ENCODE assay signal across 26 cellular contexts in the genomic region with DNA sequence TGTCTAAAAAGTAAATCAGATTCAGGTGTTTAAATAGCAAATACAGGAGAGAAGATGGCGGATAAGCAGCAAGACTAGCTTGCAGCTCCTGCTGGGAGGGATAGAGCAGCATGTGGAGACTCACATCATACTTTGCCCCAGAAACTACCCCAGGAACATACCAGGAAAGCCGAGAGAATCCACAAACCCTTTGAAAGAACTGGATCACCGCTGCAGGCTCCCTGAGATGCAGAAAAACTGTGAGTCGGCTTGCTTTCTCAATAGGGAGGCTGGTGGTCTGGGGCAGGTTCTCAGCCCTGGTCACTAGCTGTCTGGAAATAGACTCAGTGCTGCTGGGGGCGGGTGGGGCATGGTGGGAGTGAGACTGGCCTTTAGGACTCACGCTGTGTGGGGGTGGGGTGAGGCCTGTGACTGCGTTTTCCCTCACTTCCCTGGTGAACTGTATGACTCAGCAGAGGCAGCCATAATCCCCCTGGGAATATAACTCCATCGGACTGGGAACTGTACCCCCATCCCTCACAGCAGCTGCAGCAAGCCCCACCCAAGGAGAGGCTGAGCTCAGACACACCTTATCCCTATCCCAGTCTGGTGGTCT.
"Had no signal": no experiment of that assay in that cellular context is flagged by ENCODE, and none has a peak within 500 bp of the region (broad histone marks: within the 10 kb centered on the region; RNA-seq: fewer than 3 reads in every experiment).

No MANE protein-coding gene starts in this region.

- ATAC-seq: activated naive CD4-positive, alpha-beta T cell treated with anti-CD3 and anti-CD28 coated beads, Interleukin-2, amount 50 U/mL, for 72 hours; activated T-helper 17 cell treated with anti-CD3 and anti-CD28 coated beads, Interleukin-2, amount 50 U/mL, for 72 hours; foreskin keratinocyte; natural killer cell treated with Interleukin-12 subunit alpha and Interleukin-12 subunit beta and Interleukin-15 and Interleukin-18, amount 100 ng/mL, for 72 hours; right lobe of liver; stimulated activated naive B cell treated with anti-CD40 and anti-IgM and Interleukin-4, amounts not matched to agents 10 μg/mL and 1 μg/mL and 100 μg/mL, for 72 hours had no signal

- H3K36me3 Mint-ChIP-seq: immature natural killer cell; stimulated activated naive B cell treated with anti-CD40 and anti-IgM and Interleukin-4, amounts not matched to agents 10 μg/mL and 1 μg/mL and 100 μg/mL, for 72 hours; type B pancreatic cell had no signal

- DNase-seq: activated CD4-positive, alpha-beta T cell treated with anti-CD3 and anti-CD28 coated beads for 1 hour; activated CD4-positive, alpha-beta T cell treated with anti-CD3 and anti-CD28 coated beads, Interleukin-2, amount 50 U/mL, for 1 hour; activated T-cell treated with anti-CD3 and anti-CD28 coated beads, Interleukin-2, amount 50 U/mL, for 1 hour; amniotic stem cell; effector CD4-positive, alpha-beta T cell; erythroblast; foreskin keratinocyte; immature natural killer cell; kidney glomerular epithelial cell; left ventricle myocardium inferior; midbrain; right lobe of liver; small intestine; stimulated activated CD4-positive, alpha-beta T cell treated with anti-CD3 and anti-CD28 coated beads, Interleukin-2, amount 100 ng/mL, for 48 hours; stimulated activated CD8-positive, alpha-beta memory T cell treated with anti-CD3 and anti-CD28 coated beads, Interleukin-4, amount 100 ng/mL, for 48 hours; stimulated activated naive B cell treated with anti-CD40 and anti-IgM and Interleukin-4, amounts not matched to agents 10 μg/mL and 1 μg/mL and 100 μg/mL, for 72 hours; T-helper 1 cell; testis had no signal

- H3K9ac ChIP-seq: parathyroid adenoma had no signal

- H3K4me1 ChIP-seq: foreskin keratinocyte, left ventricle myocardium inferior, parathyroid adenoma, right lobe of liver, testis had no signal

- H3K36me3 ChIP-seq: left ventricle myocardium inferior, neutrophil, right lobe of liver had no signal

- H3K27me3 Mint-ChIP-seq: activated T-helper 17 cell treated with anti-CD3 and anti-CD28 coated beads, Interleukin-2, amount 50 U/mL, for 72 hours; dendritic cell treated with granulocyte-macrophage colony-stimulating factor and Interleukin-4, amounts not matched to agents 40 ng/mL and 50 ng/mL, for 4 days; natural killer cell treated with Interleukin-12 subunit alpha and Interleukin-12 subunit beta and Interleukin-15 and Interleukin-18, amount 100 ng/mL, for 72 hours; stimulated activated naive B cell treated with anti-CD40 and anti-IgM and Interleukin-4, amounts not matched to agents 10 μg/mL and 1 μg/mL and 100 μg/mL, for 72 hours had no signal

- H3K4me1 Mint-ChIP-seq: activated T-helper 17 cell treated with anti-CD3 and anti-CD28 coated beads, Interleukin-2, amount 50 U/mL, for 72 hours; immature natural killer cell; stimulated activated naive B cell treated with anti-CD40 and anti-IgM and Interleukin-4, amounts not matched to agents 10 μg/mL and 1 μg/mL and 100 μg/mL, for 72 hours had no signal

- H2AFZ ChIP-seq: hepatocyte, parathyroid adenoma had no signal

- H3K27ac ChIP-seq: foreskin keratinocyte, hepatocyte, left ventricle myocardium inferior, neutrophil, parathyroid adenoma, right lobe of liver, testis had no signal

- H3K9me3 ChIP-seq: left ventricle myocardium inferior, neutrophil, right lobe of liver, testis had no signal

- H3K79me2 ChIP-seq: hepatocyte, parathyroid adenoma had no signal

- H3K27ac Mint-ChIP-seq: activated naive CD4-positive, alpha-beta T cell treated with anti-CD3 and anti-CD28 coated beads, Interleukin-2, amount 50 U/mL, for 72 hours; activated T-helper 17 cell treated with anti-CD3 and anti-CD28 coated beads, Interleukin-2, amount 50 U/mL, for 72 hours; dendritic cell treated with granulocyte-macrophage colony-stimulating factor and Interleukin-4, amounts not matched to agents 40 ng/mL and 50 ng/mL, for 4 days; immature natural killer cell; natural killer cell treated with Interleukin-12 subunit alpha and Interleukin-12 subunit beta and Interleukin-15 and Interleukin-18, amount 100 ng/mL, for 72 hours; stimulated activated naive B cell treated with anti-CD40 and anti-IgM and Interleukin-4, amounts not matched to agents 10 μg/mL and 1 μg/mL and 100 μg/mL, for 72 hours; type B pancreatic cell had no signal

- H3K4me2 ChIP-seq: hepatocyte had no signal

- H3K4me3 Mint-ChIP-seq: activated T-helper 17 cell treated with anti-CD3 and anti-CD28 coated beads, Interleukin-2, amount 50 U/mL, for 72 hours; dendritic cell treated with granulocyte-macrophage colony-stimulating factor and Interleukin-4, amounts not matched to agents 40 ng/mL and 50 ng/mL, for 4 days; immature natural killer cell; natural killer cell treated with Interleukin-12 subunit alpha and Interleukin-12 subunit beta and Interleukin-15 and Interleukin-18, amount 100 ng/mL, for 72 hours; stimulated activated naive B cell treated with anti-CD40 and anti-IgM and Interleukin-4, amounts not matched to agents 10 μg/mL and 1 μg/mL and 100 μg/mL, for 72 hours; type B pancreatic cell had no signal

- H3K4me3 ChIP-seq: hepatocyte, left ventricle myocardium inferior, right lobe of liver, testis had no signal

- H3K27me3 ChIP-seq: foreskin keratinocyte, hepatocyte, neutrophil, right lobe of liver, testis had no signal
